Comparison of ENCODE assay signal across 1 cellular context in genomic region chr5:139746691-139747582, GRCh38.
TF ChIP-seq lines count a peak whose summit lies in the region.

No MANE protein-coding gene starts in this region.

TF ChIP-seq in HepG2, 621 proteins besides CTCF, POLR2A, EP300 and RAD21 (continued from another document):
- TF ChIP-seq HMGXB4 (CRISPR knock-in tag; IDR thresholded peaks at IDR 0.05; ENCODE audit: borderline replicate concordance in 1 of 2, low read depth in 1 of 2) (peak in 1 of 2 experiments; percentile 46; a peak in 1 of 4 replicates), KLF12 (CRISPR knock-in tag; IDR thresholded peaks at IDR 0.05; ENCODE audit: borderline replicate concordance) (no peak), MAZ (IDR thresholded peaks at IDR 0.05; ENCODE audit: borderline replicate concordance, low read depth, low read length) (no peak), MAZ (CRISPR knock-in tag; IDR thresholded peaks at IDR 0.05; ENCODE audit: low read depth) (peak; percentile 33; the same call in 1 of the 2 replicates), NR2C2 (CRISPR knock-in tag; IDR thresholded peaks at IDR 0.05; ENCODE audit: borderline replicate concordance) (no peak; the same call in none of the 2 replicates), SALL1 (CRISPR knock-in tag; IDR thresholded peaks at IDR 0.05) (peak; percentile 21; the same call in 1 of the 2 replicates), CREB1 (IDR thresholded peaks at IDR 0.05) (no peak), CREB1 (CRISPR knock-in tag; IDR thresholded peaks at IDR 0.05) (0 out of 2 replicates have a peak, but pooled peaks have one; percentile 45), ZNF136 (CRISPR knock-in tag; IDR thresholded peaks at IDR 0.05; ENCODE audit: low read depth) (no peak), NAIF1 (CRISPR knock-in tag; IDR thresholded peaks at IDR 0.05; ENCODE audit: borderline replicate concordance) (0 out of 2 replicates have a peak, but pooled peaks have one; percentile 5), ARNT2 (CRISPR knock-in tag; IDR thresholded peaks at IDR 0.05; ENCODE audit: low read depth) (0 out of 2 replicates have a peak, but pooled peaks have one; percentile 13), MBNL3 (CRISPR knock-in tag; conservative IDR thresholded peaks at IDR 0.05) (no peak), JUN (CRISPR knock-in tag; IDR thresholded peaks at IDR 0.05) (no peak), ZFP1 (CRISPR knock-in tag; IDR thresholded peaks at IDR 0.05) (no peak), TSC22D2 (CRISPR knock-in tag; IDR thresholded peaks at IDR 0.05; ENCODE audit: borderline replicate concordance) (0 out of 2 replicates have a peak, but pooled peaks have one; percentile 2), ZNF770 (CRISPR knock-in tag; IDR thresholded peaks at IDR 0.05) (peak; percentile 48; the same call in 1 of the 2 replicates)
